29 cellular contexts compared by ENCODE assay signal in genomic region chr21:25371831-25372434, GRCh38.
DNase-seq lines count a peak whose midpoint lies in the region; ATAC-seq and TF ChIP-seq lines count a peak whose summit lies in the region.
"Had no signal": no experiment of that assay in that cellular context is flagged by ENCODE, and none has a peak within 500 bp of the region (broad histone marks: within the 10 kb centered on the region; RNA-seq: fewer than 3 reads in every experiment).

No MANE protein-coding gene starts in this region.

- peak overlapping the region; percentile 17 for H3K4me3 Mint-ChIP-seq in endodermal cell
- H3K4me3 Mint-ChIP-seq: activated naive CD8-positive, alpha-beta T cell treated with anti-CD3 and anti-CD28 coated beads, Interleukin-2, amount 10 ng/mL, durations not matched to agents 7 days and 5 days; CD14-positive monocyte; nephron; type B pancreatic cell had no signal

- H3K4me1 Mint-ChIP-seq in endodermal cell: peaks cover 21% of the 10 kb centered on the region
- H3K4me1 Mint-ChIP-seq: CD14-positive monocyte, nephron had no signal

- H3K36me3 ChIP-seq in DND-41 (ENCODE audit: insufficient read depth, low read length) (no peaks in the 10 kb centered on the region), HUES64 (ENCODE audit: insufficient read depth, low read length) (no peaks in the 10 kb centered on the region), endodermal cell (ENCODE audit: control insufficient read depth, insufficient read depth, low read length) (no peaks in the 10 kb centered on the region), osteoblast (ENCODE audit: insufficient read depth, low read length) (no peaks in the 10 kb centered on the region), heart right ventricle (no peaks in the 10 kb centered on the region)
- H3K36me3 ChIP-seq: esophagus squamous epithelium, HAP-1 had no signal

- no peaks in the 10 kb centered on the region for H3K36me3 Mint-ChIP-seq in endodermal cell (ENCODE audit: low read depth)
- H3K36me3 Mint-ChIP-seq: activated naive CD8-positive, alpha-beta T cell treated with anti-CD3 and anti-CD28 coated beads, Interleukin-2, amount 10 ng/mL, durations not matched to agents 7 days and 5 days; CD14-positive monocyte; type B pancreatic cell had no signal

- no peaks in the 10 kb centered on the region for H3K9me3 Mint-ChIP-seq in endodermal cell
- H3K9me3 Mint-ChIP-seq: activated naive CD8-positive, alpha-beta T cell treated with anti-CD3 and anti-CD28 coated beads, Interleukin-2, amount 10 ng/mL, durations not matched to agents 7 days and 5 days; nephron; type B pancreatic cell had no signal

- H2AFZ ChIP-seq in DND-41 (ENCODE audit: low read depth, low read length) (no peak overlapping the region), osteoblast (ENCODE audit: low read length) (peak overlapping the region; percentile 47)

- no peak for TF ChIP-seq CTCF in DND-41 (IDR thresholded peaks at IDR 0.05; ENCODE audit: borderline replicate concordance, extremely low read depth, low read length, poor library complexity, severe bottlenecking)
- no peak for TF ChIP-seq CTCF in endodermal cell (conservative IDR thresholded peaks at IDR 0.05)
- no peak for TF ChIP-seq CTCF in osteoblast (IDR thresholded peaks at IDR 0.05; ENCODE audit: extremely low read depth, low read depth, low read length)
- TF ChIP-seq CTCF in heart right ventricle (IDR thresholded peaks at IDR 0.05): no peak

- H3K4me3 ChIP-seq in DND-41 (ENCODE audit: low read depth in 1 of 2, low read length in 2 of 2) (no peak overlapping the region), HUES64 (ENCODE audit: low read length) (no peak overlapping the region; the same call in 1 of the 2 replicates), endodermal cell (ENCODE audit: low read length) (peak overlapping the region; percentile 52), osteoblast (ENCODE audit: insufficient read depth, low read length) (no peak overlapping the region), heart right ventricle (no peak overlapping the region)
- H3K4me3 ChIP-seq: esophagus squamous epithelium, HAP-1, lung, mucosa of descending colon had no signal

- no peak for DNase-seq in DND-41
- DNase-seq in endodermal cell: no peak
- DNase-seq in osteoblast (ENCODE audit: insufficient read length, low spot score, missing footprints): no peak
- DNase-seq in islet precursor cell: no peak
- DNase-seq in heart right ventricle: no peak
- DNase-seq in hippocampal formation (lab: John Stamatoyannopoulos, UW): no peak
- DNase-seq: activated CD4-positive, alpha-beta T cell treated with anti-CD3 and anti-CD28 coated beads for 4 hours; activated CD8-positive, alpha-beta memory T cell treated with anti-CD3 and anti-CD28 coated beads for 24 hours; activated effector memory CD4-positive, alpha-beta T cell treated with anti-CD3 and anti-CD28 coated beads, Interleukin-2, amount 50 U/mL, for 16 hours; activated naive CD8-positive, alpha-beta T cell treated with anti-CD3 and anti-CD28 coated beads, Interleukin-2, amount 10 ng/mL, durations not matched to agents 7 days and 5 days; activated T-cell treated with anti-CD3 and anti-CD28 coated beads, Interleukin-2, amount 50 U/mL, for 1 hour; Calu3; central memory CD4-positive, alpha-beta T cell; EL; esophagus squamous epithelium; kidney glomerular epithelial cell; mucosa of descending colon; NCI-H1436 treated with DMSO at 0.1 percent for 48 hours; NCI-H2107; NCI-H446; stimulated activated CD4-positive, alpha-beta T cell treated with anti-CD3 and anti-CD28 coated beads, Interleukin-2, amount 100 ng/mL, for 48 hours had no signal

- WGBS in HUES64: 88% methylated on average over 5 of the region's 5 CpGs
- 87 to 89% methylated on average over 4 to 5 of the region's 5 CpGs for WGBS in endodermal cell (ENCODE audit: insufficient coverage in 1 of 2, insufficient read length in 1 of 2), 2 experiments
- 52 to 57% methylated on average over 5 of the region's 5 CpGs for WGBS in heart right ventricle, 2 donors

- intact Hi-C loops in heart right ventricle (cut with DNase I): no loop called here

- H3K79me2 ChIP-seq in DND-41 (ENCODE audit: insufficient read depth, low read length): no peaks in the 10 kb centered on the region
- no peaks in the 10 kb centered on the region for H3K79me2 ChIP-seq in osteoblast (ENCODE audit: insufficient read depth, low read length)

- H3K9me3 ChIP-seq in DND-41 (ENCODE audit: insufficient read depth, low read length, severe bottlenecking): no peaks in the 10 kb centered on the region
- H3K9me3 ChIP-seq in HUES64 (ENCODE audit: insufficient read depth, low read depth, low read length): no peaks in the 10 kb centered on the region
- H3K9me3 ChIP-seq in endodermal cell (ENCODE audit: control insufficient read depth, low read length): no peaks in the 10 kb centered on the region
- H3K9me3 ChIP-seq in osteoblast (ENCODE audit: low read depth, low read length): no peaks in the 10 kb centered on the region
- H3K9me3 ChIP-seq in heart right ventricle: no peaks in the 10 kb centered on the region
- H3K9me3 ChIP-seq: esophagus squamous epithelium, HAP-1, mucosa of descending colon had no signal

- H3K27me3 ChIP-seq in DND-41 (ENCODE audit: insufficient read depth, low read length, poor library complexity) (no peaks in the 10 kb centered on the region), HUES64 (ENCODE audit: insufficient read depth, low read length) (no peaks in the 10 kb centered on the region), endodermal cell (ENCODE audit: control insufficient read depth, insufficient read depth, low read length, poor library complexity, severe bottlenecking) (no peaks in the 10 kb centered on the region), osteoblast (ENCODE audit: insufficient read depth, low read length) (no peaks in the 10 kb centered on the region), heart right ventricle (peaks cover 0 to 6% (median 0%) of the 10 kb centered on the region in 7 donors)
- H3K27me3 ChIP-seq: esophagus squamous epithelium had no signal

- no peak overlapping the region for H3K4me2 ChIP-seq in DND-41 (ENCODE audit: insufficient read depth, low read length)
- no peak overlapping the region for H3K4me2 ChIP-seq in osteoblast (ENCODE audit: insufficient read depth, low read length)
- H3K4me2 ChIP-seq: KMS-11 had no signal

- H3K9ac ChIP-seq in DND-41 (ENCODE audit: low read depth, low read length) (no peak overlapping the region), HUES64 (ENCODE audit: low read depth, low read length) (no peak overlapping the region), endodermal cell (ENCODE audit: extremely low read depth, low read length, poor library complexity, severe bottlenecking) (no peak overlapping the region)
- H3K9ac ChIP-seq: KMS-11 had no signal

- H3K27ac ChIP-seq in DND-41 (ENCODE audit: low read length) (no peak overlapping the region), HUES64 (ENCODE audit: low read depth, low read length) (peak overlapping the region; percentile 88; the same call in 1 of the 2 replicates), endodermal cell (ENCODE audit: low read depth, low read length) (no peak overlapping the region), osteoblast (ENCODE audit: low read depth, low read length) (no peak overlapping the region), heart right ventricle (no peak overlapping the region)
- H3K27ac ChIP-seq: esophagus squamous epithelium, KMS-11 had no signal

- ATAC-seq in DND-41 (ENCODE audit: insufficient read depth, low read depth) (peak; percentile 52; the same call in 1 of the 3 replicates), heart right ventricle (no peak), HG03159 (IDR thresholded peaks at IDR 0.05; ENCODE audit: unreplicated experiment) (no peak)
- ATAC-seq: mucosa of descending colon had no signal

- H3K27ac Mint-ChIP-seq in endodermal cell: no peak overlapping the region
- H3K27ac Mint-ChIP-seq: activated naive CD8-positive, alpha-beta T cell treated with anti-CD3 and anti-CD28 coated beads, Interleukin-2, amount 10 ng/mL, durations not matched to agents 7 days and 5 days; CD14-positive monocyte; type B pancreatic cell had no signal

- H4K20me1 ChIP-seq in DND-41 (ENCODE audit: insufficient read depth, low read length): no peaks in the 10 kb centered on the region
- H4K20me1 ChIP-seq in osteoblast (ENCODE audit: insufficient read depth, low read length): no peaks in the 10 kb centered on the region

- H3K4me1 ChIP-seq in DND-41 (ENCODE audit: insufficient read depth, low read length) (peaks cover 10% of the 10 kb centered on the region), HUES64 (ENCODE audit: insufficient read depth, low read length) (peaks cover 30% of the 10 kb centered on the region), endodermal cell (ENCODE audit: control insufficient read depth, insufficient read depth, low read length) (peaks cover 8% of the 10 kb centered on the region), osteoblast (ENCODE audit: insufficient read depth, low read length) (peaks cover 29% of the 10 kb centered on the region), heart right ventricle (no peaks in the 10 kb centered on the region)
- H3K4me1 ChIP-seq: esophagus squamous epithelium had no signal

- H3K27me3 Mint-ChIP-seq in endodermal cell (ENCODE audit: insufficient read depth): no peaks in the 10 kb centered on the region
- H3K27me3 Mint-ChIP-seq: type B pancreatic cell had no signal
